In genomic region chr7:106444068-106444655, GRCh38 we compare ENCODE assay signal across 19 cellular contexts.
DNase-seq lines count a peak whose midpoint lies in the region; FAIRE-seq lines count a peak whose summit lies in the region.
"Had no signal": no experiment of that assay in that cellular context is flagged by ENCODE, and none has a peak within 500 bp of the region (broad histone marks: within the 10 kb centered on the region; RNA-seq: fewer than 3 reads in every experiment).

No MANE protein-coding gene starts in this region.

- H3K4me1 Mint-ChIP-seq in activated naive CD4-positive, alpha-beta T cell treated with anti-CD3 and anti-CD28 coated beads, Interleukin-2, amount 10 ng/mL, durations not matched to agents 7 days and 5 days = no peaks in the 10 kb centered on the region
- H3K4me1 Mint-ChIP-seq: CD4-positive, alpha-beta memory T cell had no signal

- H3K9me3 Mint-ChIP-seq in activated naive CD4-positive, alpha-beta T cell treated with anti-CD3 and anti-CD28 coated beads, Interleukin-2, amount 10 ng/mL, durations not matched to agents 7 days and 5 days = no peaks in the 10 kb centered on the region

- CTCF ChIA-PET in activated naive CD4-positive, alpha-beta T cell treated with anti-CD3 and anti-CD28 coated beads, Interleukin-2, amount 10 ng/mL, durations not matched to agents 7 days and 5 days (lab: Charles Lee) = no interaction called here

- no peaks in the 10 kb centered on the region for H3K36me3 Mint-ChIP-seq in activated naive CD4-positive, alpha-beta T cell treated with anti-CD3 and anti-CD28 coated beads, Interleukin-2, amount 10 ng/mL, durations not matched to agents 7 days and 5 days
- H3K36me3 Mint-ChIP-seq: CD4-positive, alpha-beta memory T cell had no signal

- H3K4me3 Mint-ChIP-seq in activated naive CD4-positive, alpha-beta T cell treated with anti-CD3 and anti-CD28 coated beads, Interleukin-2, amount 10 ng/mL, durations not matched to agents 7 days and 5 days = no peak overlapping the region
- H3K4me3 Mint-ChIP-seq: CD4-positive, alpha-beta memory T cell; HFFc6 had no signal

- DNase-seq in RCC 7860 (ENCODE audit: low spot score) (no peak), frontal cortex (ENCODE audit: low spot score in 2 of 2) (no peak), DMS153 treated with DMSO at 0.1 percent for 48 hours (lab: John Stamatoyannopoulos, UW; ENCODE audit: unreplicated experiment) (no peak)
- no peak for DNase-seq in stimulated activated CD4-positive, alpha-beta T cell treated with anti-CD3 and anti-CD28 coated beads, Interleukin-4, amount 100 ng/mL, for 24 hours
- no peak for DNase-seq in activated naive CD4-positive, alpha-beta T cell treated with anti-CD3 and anti-CD28 coated beads, Interleukin-2, amount 10 ng/mL, durations not matched to agents 7 days and 5 days
- DNase-seq: 8988T; C1 segment of cervical spinal cord; Calu3; CD4-positive, alpha-beta memory T cell; COR-L47; DMS79; EL; GF-D8; GOT3; HFFc6 had no signal

- H3K27ac Mint-ChIP-seq in activated naive CD4-positive, alpha-beta T cell treated with anti-CD3 and anti-CD28 coated beads, Interleukin-2, amount 10 ng/mL, durations not matched to agents 7 days and 5 days = no peak overlapping the region
- H3K27ac Mint-ChIP-seq: CD4-positive, alpha-beta memory T cell; HFFc6 had no signal

- H3K27me3 Mint-ChIP-seq in activated naive CD4-positive, alpha-beta T cell treated with anti-CD3 and anti-CD28 coated beads, Interleukin-2, amount 10 ng/mL, durations not matched to agents 7 days and 5 days = peaks cover 7% of the 10 kb centered on the region

- FAIRE-seq in A204.1 (lab: Jason Lieb, UNC) (peak; percentile 61), RCC 7860 (lab: Jason Lieb, UNC) (peak; percentile 69), frontal cortex (lab: Jason Lieb, UNC) (peak; percentile 70)
- FAIRE-seq: GM12891, GM18507, H54 had no signal
